7 cellular contexts compared by ENCODE assay signal in genomic region chr1:208238710-208239517, GRCh38. TPM values are rescaled to one million over a fixed set of nuclear protein-coding genes. Genes with fewer than 3 reads are reported as not detected.
DNase-seq lines count a peak whose midpoint lies in the region; ATAC-seq and TF ChIP-seq lines count a peak whose summit lies in the region.

No MANE protein-coding gene starts in this region.

- 31% methylated on average over 9 of the region's 9 CpGs for WGBS in esophagus, 2 donors

- H3K9me3 ChIP-seq in SJCRH30 (replicated peaks) (no peaks in the 10 kb centered on the region), esophagus (ENCODE audit: control insufficient read depth in 2 of 2, insufficient read depth in 1 of 2, low read depth in 1 of 2, low read length in 1 of 2) (no peaks in the 10 kb centered on the region)

- H3K36me3 ChIP-seq in GM06990 (ENCODE audit: control insufficient read depth, insufficient read depth, low read length) = no peaks in the 10 kb centered on the region
- no peaks in the 10 kb centered on the region; the same call in 1 of the 2 replicates for H3K36me3 ChIP-seq in SJCRH30
- no peaks in the 10 kb centered on the region for H3K36me3 ChIP-seq in esophagus (ENCODE audit: control insufficient read depth in 2 of 2, insufficient read depth in 2 of 2, low read length in 1 of 2)

- H3K27me3 ChIP-seq in GM06990 (replicated peaks; ENCODE audit: control insufficient read depth, insufficient read depth, low read length) (peaks cover 2% of the 10 kb centered on the region), SJCRH30 (no peaks in the 10 kb centered on the region), esophagus (ENCODE audit: control insufficient read depth in 1 of 2, insufficient read depth in 2 of 2, low read length in 2 of 2) (no peaks in the 10 kb centered on the region)

- H3K36me3 Mint-ChIP-seq in naive thymus-derived CD8-positive, alpha-beta T cell = no peaks in the 10 kb centered on the region

- H3K27ac Mint-ChIP-seq in naive thymus-derived CD8-positive, alpha-beta T cell = no peak overlapping the region

- DNase-seq in GM06990 (ENCODE audit: extremely low read depth, insufficient read length) = no peak
- DNase-seq in SJCRH30 = peak; percentile 56 to 81
- DNase-seq in naive thymus-derived CD8-positive, alpha-beta T cell = peak in 3 of 10 donors; percentile 16 to 32 (median 31)

- POLR2A ChIA-PET in naive thymus-derived CD8-positive, alpha-beta T cell (lab: Charles Lee) = no interaction called here

- peaks cover 17 to 28% (median 24%) of the 10 kb centered on the region in 4 donors for H3K4me1 Mint-ChIP-seq in naive thymus-derived CD8-positive, alpha-beta T cell

- H3K4me1 ChIP-seq in SJCRH30 (peaks cover 67% of the 10 kb centered on the region), esophagus (ENCODE audit: control insufficient read depth in 2 of 2, insufficient read depth in 2 of 2, low read length in 1 of 2) (peaks cover 5 to 28% of the 10 kb centered on the region in 2 donors)

- H3K27me3 Mint-ChIP-seq in naive thymus-derived CD8-positive, alpha-beta T cell = peaks cover 14 to 33% (median 15%) of the 10 kb centered on the region in 5 donors

- no peaks in the 10 kb centered on the region for H3K9me3 Mint-ChIP-seq in naive thymus-derived CD8-positive, alpha-beta T cell

- TF ChIP-seq CTCF in GM06990 (IDR thresholded peaks at IDR 0.05; ENCODE audit: insufficient read depth, low read length, poor library complexity, severe bottlenecking) = peak; percentile 82

- H3K4me3 Mint-ChIP-seq in naive thymus-derived CD8-positive, alpha-beta T cell = no peak overlapping the region

- ATAC-seq in HG03432 (IDR thresholded peaks at IDR 0.05; ENCODE audit: unreplicated experiment) (peak; percentile 52), HG03457 (IDR thresholded peaks at IDR 0.05; ENCODE audit: unreplicated experiment) (no peak), HG02852 (IDR thresholded peaks at IDR 0.05; ENCODE audit: unreplicated experiment) (no peak)
- peak; percentile 40 to 41 for ATAC-seq in naive thymus-derived CD8-positive, alpha-beta T cell

- H3K27ac ChIP-seq in SJCRH30 (no peak overlapping the region; the same call in 1 of the 2 replicates), esophagus (ENCODE audit: low read depth in 2 of 2, low read length in 1 of 2) (peak overlapping the region; percentile 29 to 48)

- H3K4me3 ChIP-seq in GM06990 (replicated peaks; ENCODE audit: low read depth, low read length) (no peak overlapping the region), SJCRH30 (no peak overlapping the region), esophagus (ENCODE audit: low read depth in 1 of 2, low read length in 2 of 2) (no peak overlapping the region)

RNA-seq across cellular contexts. Expression of gene PLXNA2, which starts 5.3 kb away (rescaled TPM):
- total RNA-seq in SJCRH30 (2014; rRNA removed; shearing (Covaris generic)) = 26.2 and 34.8 TPM in 2 replicates
- 10 to 100 TPM; 12.6 to 25.5 TPM for polyA plus RNA-seq in esophagus
- total RNA-seq in naive thymus-derived CD8-positive, alpha-beta T cell = 1 to 10 TPM; 6.7 to 7.7 TPM
- polyA plus RNA-seq in naive thymus-derived CD8-positive, alpha-beta T cell = under 1 TPM; 0.06 to 0.14 (median 0.06) TPM

Comparison
In these comparisons a context has a peak if more than half of its experiments do, and no peak if none do; other contexts are left out.
1. ATAC-seq: peak in HG03432 (single experiment) and naive thymus-derived CD8-positive, alpha-beta T cell (2 of 2); none in HG03457 (single experiment) and HG02852 (single experiment).